In genomic region chr4:82774711-82775171, GRCh38 we compare ENCODE assay signal across 16 cellular contexts. TPM values are rescaled to one million over a fixed set of nuclear protein-coding genes. Genes with fewer than 3 reads are reported as not detected.
DNase-seq lines count a peak whose midpoint lies in the region; ATAC-seq and TF ChIP-seq lines count a peak whose summit lies in the region.
"Had no signal": no experiment of that assay in that cellular context is flagged by ENCODE, and none has a peak within 500 bp of the region (broad histone marks: within the 10 kb centered on the region; RNA-seq: fewer than 3 reads in every experiment).

No MANE protein-coding gene starts in this region.

- H3K27me3 ChIP-seq in uterus, result no peaks in the 10 kb centered on the region
- H3K27me3 ChIP-seq: vagina had no signal

- H3K4me1 ChIP-seq in uterus, result no peaks in the 10 kb centered on the region
- H3K4me1 ChIP-seq: vagina had no signal

- DNase-seq in GM03348 (ENCODE audit: low spot score), result peak; percentile 69
- DNase-seq in anterior cingulate cortex (lab: John Stamatoyannopoulos, UW), result peak in 51 of 58 donors; percentile 7 to 88 (median 60)
- no peak for DNase-seq in left cardiac atrium
- peak; percentile 93 for DNase-seq in renal cortical epithelial cell (ENCODE audit: low read depth)
- DNase-seq in uterus, result no peak
- DNase-seq: activated CD4-positive, alpha-beta T cell treated with anti-CD3 and anti-CD28 coated beads, Interleukin-2, amount 50 U/mL, for 1 hour; NCI-H1930; NCI-H774; stimulated activated CD4-positive, alpha-beta T cell treated with anti-CD3 and anti-CD28 coated beads, Interleukin-2, amount 100 ng/mL, for 48 hours had no signal

- intact Hi-C loops in left cardiac atrium (cut with DNase I), result no loop called here
- intact Hi-C loops in uterus (cut with DNase I; ENCODE audit: low total_unique reads), result no loop called here

- peak; percentile 63 to 67 for ATAC-seq in left cardiac atrium
- no peak for ATAC-seq in HG03095 (IDR thresholded peaks at IDR 0.05; ENCODE audit: unreplicated experiment)
- ATAC-seq in HG03108 (IDR thresholded peaks at IDR 0.05; ENCODE audit: unreplicated experiment), result no peak
- no peak for ATAC-seq in GM19328 (IDR thresholded peaks at IDR 0.05; ENCODE audit: unreplicated experiment)

- H3K4me3 ChIP-seq in uterus, result no peak overlapping the region
- H3K4me3 ChIP-seq: vagina had no signal

- no peak for TF ChIP-seq POLR2A in uterus (IDR thresholded peaks at IDR 0.05)

- no peak for TF ChIP-seq CTCF in uterus (IDR thresholded peaks at IDR 0.05)

- H3K36me3 ChIP-seq in uterus, result no peaks in the 10 kb centered on the region
- H3K36me3 ChIP-seq: vagina had no signal

- no peak overlapping the region for H3K27ac ChIP-seq in uterus
- H3K27ac ChIP-seq: C4-2B, epithelial cell of prostate, KMS-11, vagina had no signal

- H3K9me3 ChIP-seq in uterus, result no peaks in the 10 kb centered on the region
- H3K9me3 ChIP-seq: vagina had no signal

RNA-seq across cellular contexts. Expression of gene SCD5, which starts 23.9 kb away (rescaled TPM):
- 1 to 10 TPM; 7.1 to 9.1 TPM for total RNA-seq in left cardiac atrium
- 57.4 and 84.9 TPM in 2 replicates for total RNA-seq in renal cortical epithelial cell
- total RNA-seq in uterus, result 10 to 100 TPM in 2 of 4 donors, 1 to 10 TPM in 2; 4.1 to 30.3 (median 7.8) TPM

Comparison
In these comparisons a context has a peak if more than half of its experiments do, and no peak if none do; other contexts are left out.
1. DNase-seq: peak in GM03348 (single experiment), anterior cingulate cortex (51 of 58) and renal cortical epithelial cell (single experiment); none in left cardiac atrium (single experiment) and uterus (0 of 2).
2. ATAC-seq: peak in left cardiac atrium (2 of 2); none in HG03095 (single experiment), HG03108 (single experiment) and GM19328 (single experiment).